13 cellular contexts compared by ENCODE assay signal in the genomic region with DNA sequence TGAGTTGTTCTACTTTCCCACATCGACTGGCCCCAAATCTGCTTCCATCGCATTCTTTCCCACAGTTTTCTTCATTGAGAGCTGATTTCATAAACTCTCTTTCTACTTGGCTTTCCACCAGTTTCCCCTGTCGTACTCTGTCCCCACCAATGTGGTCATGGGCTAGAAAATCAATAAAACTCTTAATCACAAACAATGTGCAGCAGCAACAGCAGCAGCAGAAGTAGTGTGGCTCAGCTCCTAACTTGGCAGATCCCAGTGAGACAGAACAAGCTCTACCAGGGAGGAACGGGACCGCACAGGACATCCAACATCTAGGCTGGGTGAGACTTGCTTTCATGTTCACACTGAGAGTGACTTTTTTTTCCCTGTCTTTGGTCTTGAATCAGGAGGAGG. TPM values are rescaled to one million over a fixed set of nuclear protein-coding genes. Genes with fewer than 3 reads are reported as not detected.
DNase-seq lines count a peak whose midpoint lies in the region; ATAC-seq and TF ChIP-seq lines count a peak whose summit lies in the region.
"Had no signal": no experiment of that assay in that cellular context is flagged by ENCODE, and none has a peak within 500 bp of the region (broad histone marks: within the 10 kb centered on the region; RNA-seq: fewer than 3 reads in every experiment).

No MANE protein-coding gene starts in this region.

- H3K4me1 ChIP-seq in CD4-positive, CD25-positive, alpha-beta regulatory T cell (ENCODE audit: control insufficient read depth, insufficient read depth, low read length, poor library complexity, severe bottlenecking): peaks cover 50% of the 10 kb centered on the region
- H3K4me1 ChIP-seq in OCI-LY7 (ENCODE audit: insufficient read depth, low read length, poor library complexity, severe bottlenecking) (peaks cover 47% of the 10 kb centered on the region), parathyroid adenoma (peaks cover 8% of the 10 kb centered on the region)

- no peaks in the 10 kb centered on the region for H3K9me2 ChIP-seq in OCI-LY7 (ENCODE audit: insufficient read depth, low read length)

- ATAC-seq in CD4-positive, CD25-positive, alpha-beta regulatory T cell (ENCODE audit: low read depth in 2 of 2): no peak
- no peak for ATAC-seq in stimulated activated memory B cell treated with anti-CD40 and anti-IgM and Interleukin-4, amounts not matched to agents 10 μg/mL and 1 μg/mL and 100 μg/mL, for 72 hours
- ATAC-seq: left ventricle myocardium superior had no signal

- H4K20me1 ChIP-seq in OCI-LY7 (ENCODE audit: insufficient read depth, low read length): peaks cover 9% of the 10 kb centered on the region

- intact Hi-C loops in OCI-LY7 (cut with micrococcal nuclease; ENCODE audit: unreplicated experiment): loop anchor here (5.0 to 10.0 kb wide), 7 partner anchors 262 to 1248 kb away; a partner anchor contains a TSS
- intact Hi-C loops in dorsolateral prefrontal cortex (cut with DNase I): loop anchor here (5.0 to 10.0 kb wide), 4 partner anchors 37 to 477 kb away; a partner anchor contains a TSS

- H3K36me3 Mint-ChIP-seq in CD4-positive, CD25-positive, alpha-beta regulatory T cell: no peaks in the 10 kb centered on the region
- H3K36me3 Mint-ChIP-seq in stimulated activated memory B cell treated with anti-CD40 and anti-IgM and Interleukin-4, amounts not matched to agents 10 μg/mL and 1 μg/mL and 100 μg/mL, for 72 hours: no peaks in the 10 kb centered on the region

- CTCF ChIA-PET in OCI-LY7 (lab: Charles Lee; ENCODE audit: unreplicated experiment): no interaction called here

- BruUV-seq in OCI-LY7 (replicated peaks; lab: Mats Ljungman, UMichigan): no TSS peak

- no peak overlapping the region for H3K4me3 ChIP-seq in CD4-positive, CD25-positive, alpha-beta regulatory T cell (ENCODE audit: low read depth, low read length)
- H3K4me3 ChIP-seq in OCI-LY7 (ENCODE audit: low read depth, low read length, poor library complexity, severe bottlenecking): no peak overlapping the region
- H3K4me3 ChIP-seq in dorsolateral prefrontal cortex: peak overlapping the region in 2 of 59 donors; percentile 2 to 13
- H3K4me3 ChIP-seq in parathyroid adenoma (ENCODE audit: low read depth, low read length): no peak overlapping the region
- H3K4me3 ChIP-seq: thoracic aorta had no signal

- H3K27ac Mint-ChIP-seq in CD4-positive, CD25-positive, alpha-beta regulatory T cell: peak overlapping the region; percentile 91 to 100 (median 99)
- H3K27ac Mint-ChIP-seq in stimulated activated memory B cell treated with anti-CD40 and anti-IgM and Interleukin-4, amounts not matched to agents 10 μg/mL and 1 μg/mL and 100 μg/mL, for 72 hours: no peak overlapping the region
- H3K27ac Mint-ChIP-seq: activated T-cell treated with anti-CD3 and anti-CD28 coated beads, Interleukin-2, amount 50 U/mL, for 24 hours had no signal

- peak overlapping the region; percentile 53; the same call in 1 of the 2 replicates for H2AFZ ChIP-seq in OCI-LY7 (ENCODE audit: low read length)
- H2AFZ ChIP-seq in parathyroid adenoma: peak overlapping the region; percentile 69

- peaks cover 11% of the 10 kb centered on the region for H3K79me2 ChIP-seq in OCI-LY7 (ENCODE audit: insufficient read depth, low read depth, low read length)
- H3K79me2 ChIP-seq in parathyroid adenoma: no peaks in the 10 kb centered on the region

- H3K27me3 ChIP-seq in CD4-positive, CD25-positive, alpha-beta regulatory T cell (ENCODE audit: control insufficient read depth, insufficient read depth, low read length): no peaks in the 10 kb centered on the region
- no peaks in the 10 kb centered on the region for H3K27me3 ChIP-seq in dorsolateral prefrontal cortex
- H3K27me3 ChIP-seq in parathyroid adenoma (ENCODE audit: control insufficient read depth, insufficient read depth, low read length): no peaks in the 10 kb centered on the region

- peaks cover 0 to 1% (median 0%) of the 10 kb centered on the region in 7 donors for H3K9me3 Mint-ChIP-seq in CD4-positive, CD25-positive, alpha-beta regulatory T cell
- no peaks in the 10 kb centered on the region for H3K9me3 Mint-ChIP-seq in stimulated activated memory B cell treated with anti-CD40 and anti-IgM and Interleukin-4, amounts not matched to agents 10 μg/mL and 1 μg/mL and 100 μg/mL, for 72 hours
- H3K9me3 Mint-ChIP-seq: activated T-cell treated with anti-CD3 and anti-CD28 coated beads, Interleukin-2, amount 50 U/mL, for 24 hours had no signal

- H3K4me2 ChIP-seq in OCI-LY7 (ENCODE audit: low read length) (peak overlapping the region; percentile 86), parathyroid adenoma (ENCODE audit: low read length) (peak overlapping the region; percentile 51)

- POLR2A ChIA-PET in OCI-LY7 (lab: Charles Lee): interaction anchor here (0.6 to 1.2 kb wide), 4 partner anchors 24 to 584 kb away, joined by 3 to 5 read pairs (median 4); a partner anchor contains a TSS

- no peak for TF ChIP-seq CTCF in OCI-LY7 (conservative IDR thresholded peaks at IDR 0.05; ENCODE audit: low read length)
- no peak for TF ChIP-seq CTCF in dorsolateral prefrontal cortex (IDR thresholded peaks at IDR 0.05 in 54 of 56, conservative IDR thresholded peaks at IDR 0.05 in 2 of 56; ENCODE audit: low read depth in 1 of 56, partially characterized antibody in 56 of 56)
- TF ChIP-seq CTCF in parathyroid adenoma (IDR thresholded peaks at IDR 0.05): no peak
- TF ChIP-seq CTCF in GM10266 (IDR thresholded peaks at IDR 0.05; ENCODE audit: control insufficient read depth, insufficient read depth, low read depth, missing control alignments): no peak

- peaks cover 18 to 61% (median 37%) of the 10 kb centered on the region in 4 donors for H3K4me1 Mint-ChIP-seq in CD4-positive, CD25-positive, alpha-beta regulatory T cell
- peaks cover 33% of the 10 kb centered on the region for H3K4me1 Mint-ChIP-seq in stimulated activated memory B cell treated with anti-CD40 and anti-IgM and Interleukin-4, amounts not matched to agents 10 μg/mL and 1 μg/mL and 100 μg/mL, for 72 hours

- peak overlapping the region; percentile 19 to 98 (median 70) for H3K4me3 Mint-ChIP-seq in CD4-positive, CD25-positive, alpha-beta regulatory T cell
- H3K4me3 Mint-ChIP-seq in stimulated activated memory B cell treated with anti-CD40 and anti-IgM and Interleukin-4, amounts not matched to agents 10 μg/mL and 1 μg/mL and 100 μg/mL, for 72 hours: no peak overlapping the region
- H3K4me3 Mint-ChIP-seq: activated T-cell treated with anti-CD3 and anti-CD28 coated beads, Interleukin-2, amount 50 U/mL, for 24 hours had no signal

- DNase-seq in CD4-positive, CD25-positive, alpha-beta regulatory T cell: no peak
- DNase-seq in OCI-LY7 (ENCODE audit: low spot score) (no peak), dorsolateral prefrontal cortex (no peak), GM10266 (ENCODE audit: extremely low spot score) (no peak), NCI-H2227 treated with DMSO at 0.1 percent for 48 hours (lab: John Stamatoyannopoulos, UW) (no peak), NCI-H2171 (lab: John Stamatoyannopoulos, UW) (no peak)
- DNase-seq: activated T-cell treated with anti-CD3 and anti-CD28 coated beads, Interleukin-2, amount 50 U/mL, for 24 hours; left ventricle myocardium superior; occipital lobe; T-helper 1 cell had no signal

- no peak overlapping the region for H3K9ac ChIP-seq in parathyroid adenoma

- peaks cover 7% of the 10 kb centered on the region for H3K27me3 Mint-ChIP-seq in CD4-positive, CD25-positive, alpha-beta regulatory T cell
- no peaks in the 10 kb centered on the region for H3K27me3 Mint-ChIP-seq in stimulated activated memory B cell treated with anti-CD40 and anti-IgM and Interleukin-4, amounts not matched to agents 10 μg/mL and 1 μg/mL and 100 μg/mL, for 72 hours

- H3K27ac ChIP-seq in CD4-positive, CD25-positive, alpha-beta regulatory T cell (ENCODE audit: insufficient read depth, low read length, poor library complexity, severe bottlenecking): peak overlapping the region; percentile 43
- peak overlapping the region; percentile 87 for H3K27ac ChIP-seq in OCI-LY7 (ENCODE audit: low read depth, low read length, poor library complexity, severe bottlenecking)
- H3K27ac ChIP-seq in dorsolateral prefrontal cortex: peak overlapping the region in 47 of 59 donors; percentile 4 to 98 (median 59)
- peak overlapping the region; percentile 59 for H3K27ac ChIP-seq in parathyroid adenoma
- H3K27ac ChIP-seq: thoracic aorta had no signal

- no peaks in the 10 kb centered on the region for H3K9me3 ChIP-seq in CD4-positive, CD25-positive, alpha-beta regulatory T cell (ENCODE audit: control insufficient read depth in 2 of 2, low read length in 2 of 2)
- H3K9me3 ChIP-seq in OCI-LY7 (ENCODE audit: low read length) (no peaks in the 10 kb centered on the region), parathyroid adenoma (ENCODE audit: control insufficient read depth, low read length) (no peaks in the 10 kb centered on the region)
- H3K9me3 ChIP-seq: thoracic aorta had no signal

- no peaks in the 10 kb centered on the region for H3K36me3 ChIP-seq in CD4-positive, CD25-positive, alpha-beta regulatory T cell (ENCODE audit: control insufficient read depth, insufficient read depth, low read length)
- H3K36me3 ChIP-seq in OCI-LY7 (ENCODE audit: insufficient read depth, low read length): peaks cover 5% of the 10 kb centered on the region; the same call in 1 of the 2 replicates
- no peaks in the 10 kb centered on the region for H3K36me3 ChIP-seq in parathyroid adenoma (ENCODE audit: control insufficient read depth, insufficient read depth, low read length)
- H3K36me3 ChIP-seq: thoracic aorta had no signal

RNA-seq across cellular contexts. Expression of a gene that starts 3.1 kb away (rescaled TPM):
- 50.8 TPM for total RNA-seq in CD4-positive, CD25-positive, alpha-beta regulatory T cell
- polyA plus RNA-seq in CD4-positive, CD25-positive, alpha-beta regulatory T cell: 10 to 100 TPM in 2 of 4 donors, 1 to 10 TPM in 2; 8.9 to 13.8 (median 10.1) TPM
- 17.6 and 21.0 TPM in 2 replicates for total RNA-seq in OCI-LY7 (2014; rRNA removed; shearing (Covaris generic))
- total RNA-seq in OCI-LY7 (2022) (35.6 and 37.3 TPM in 2 replicates), dorsolateral prefrontal cortex (10 to 100 TPM; 30.8 to 54.7 (median 39.4) TPM)
